8 cellular contexts compared by ENCODE assay signal in the genomic region with DNA sequence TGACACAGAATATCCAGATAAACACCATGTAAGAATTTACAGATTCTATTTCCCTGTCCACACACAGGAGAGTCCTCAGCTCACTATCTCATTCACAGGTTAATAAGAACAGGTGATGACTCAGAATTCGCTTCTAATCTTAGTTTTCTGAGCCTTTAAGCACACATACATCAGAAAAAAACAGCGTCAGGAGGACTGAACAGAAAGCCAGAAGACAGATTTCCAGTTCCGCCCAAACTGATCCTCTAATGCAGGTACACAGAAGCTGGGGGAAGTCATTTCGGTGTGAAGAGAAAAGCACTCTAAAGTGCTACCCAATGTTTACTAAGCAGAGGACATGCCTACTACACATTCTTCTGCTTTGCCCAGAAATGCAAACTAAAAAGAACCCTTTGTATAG. TPM values are rescaled to one million over a fixed set of nuclear protein-coding genes. Genes with fewer than 3 reads are reported as not detected.
DNase-seq lines count a peak whose midpoint lies in the region; ATAC-seq and TF ChIP-seq lines count a peak whose summit lies in the region.

No MANE protein-coding gene starts in this region.

- H3K27me3 ChIP-seq in BLaER1 treated with 17β-estradiol and CSF1 and Interleukin-3, amounts not matched to agents 10 nM and 100 nM, result 0 out of 22 replicates have a peak, but pooled peaks cover 0 to 4% (median 0%) of the 10 kb centered on the region in 11 experiments
- H3K27me3 ChIP-seq in H9 (ENCODE audit: insufficient read depth, low read length), result no peaks in the 10 kb centered on the region; the same call in 1 of the 2 replicates

- no peak overlapping the region for H3K27ac Mint-ChIP-seq in H9

- H3K36me3 Mint-ChIP-seq in H9 (ENCODE audit: insufficient read depth in 1 of 3, low read depth in 3 of 3), result peaks cover 0 to 5% (median 2%) of the 10 kb centered on the region in 3 experiments; a peak in 2 of 7 replicates

- no peak for TF ChIP-seq POLR2A in lower leg skin (IDR thresholded peaks at IDR 0.05)

- peak overlapping the region; percentile 95 to 96 for H3K4me3 Mint-ChIP-seq in H9

- no peaks in the 10 kb centered on the region for H3K9me3 ChIP-seq in BLaER1 treated with 17β-estradiol and CSF1 and Interleukin-3, amounts not matched to agents 10 nM and 100 nM (replicated peaks in 1 of 11)
- no peaks in the 10 kb centered on the region for H3K9me3 ChIP-seq in H9 (ENCODE audit: control insufficient read depth, low read depth, low read length)

- peaks cover 38 to 65% (median 54%) of the 10 kb centered on the region in 10 experiments for H3K4me1 ChIP-seq in BLaER1 treated with 17β-estradiol and CSF1 and Interleukin-3, amounts not matched to agents 10 nM and 100 nM
- H3K4me1 ChIP-seq in H9 (ENCODE audit: insufficient read depth, low read length), result peaks cover 4% of the 10 kb centered on the region; the same call in 1 of the 2 replicates

- intact Hi-C loops in lower leg skin (cut with DNase I; ENCODE audit: low total_unique reads), result no loop called here

- no peak overlapping the region for H2BK120ac ChIP-seq in H9 (ENCODE audit: low read depth, low read length, poor library complexity, severe bottlenecking)

- H3K4ac ChIP-seq in H9 (ENCODE audit: low read depth, low read length), result no peak overlapping the region

- no peak overlapping the region for H3K18ac ChIP-seq in H9 (ENCODE audit: insufficient read length, low read depth, low read length)

- H3K27ac ChIP-seq in BLaER1 treated with 17β-estradiol and CSF1 and Interleukin-3, amounts not matched to agents 10 nM and 100 nM, result peak overlapping the region in 4 of 11 experiments; percentile 2 to 95 (median 30); a peak in 3 of 22 replicates
- no peak overlapping the region for H3K27ac ChIP-seq in H9 (ENCODE audit: insufficient read length, low read depth, low read length)

- peaks cover 8% of the 10 kb centered on the region; the same call in 1 of the 2 replicates for H3K79me2 ChIP-seq in H9 (ENCODE audit: insufficient read depth, low read length)

- no peak overlapping the region for H2BK5ac ChIP-seq in H9 (ENCODE audit: insufficient read length, low read length)

- H4K91ac ChIP-seq in H9 (ENCODE audit: insufficient read length, low read depth, low read length), result no peak overlapping the region

- H2AFZ ChIP-seq in H9 (ENCODE audit: low read length), result no peak overlapping the region

- WGBS in H9 (ENCODE audit: extremely low coverage, insufficient read length, low lambda C conversion rate), result no CpG with 5 or more reads among the region's 4 CpGs
- 40 to 47% methylated on average over 4 of the region's 4 CpGs for WGBS in lower leg skin, 2 donors

- H2BK20ac ChIP-seq in H9 (ENCODE audit: low read depth, low read length, poor library complexity, severe bottlenecking), result no peak overlapping the region

- peak overlapping the region; percentile 84 to 98 (median 93) for H3K4me2 ChIP-seq in BLaER1 treated with 17β-estradiol and CSF1 and Interleukin-3, amounts not matched to agents 10 nM and 100 nM
- H3K4me2 ChIP-seq in H9 (ENCODE audit: insufficient read depth, insufficient read length, low read length), result peak overlapping the region; percentile 80

- peaks cover 11 to 64% (median 41%) of the 10 kb centered on the region in 11 experiments; a peak in 19 of 22 replicates for H4K20me1 ChIP-seq in BLaER1 treated with 17β-estradiol and CSF1 and Interleukin-3, amounts not matched to agents 10 nM and 100 nM
- no peaks in the 10 kb centered on the region for H4K20me1 ChIP-seq in H9 (ENCODE audit: control insufficient read depth, insufficient read depth, insufficient read length)

- peak overlapping the region; percentile 69 to 86 (median 83) for H3K4me3 ChIP-seq in BLaER1 treated with 17β-estradiol and CSF1 and Interleukin-3, amounts not matched to agents 10 nM and 100 nM
- H3K4me3 ChIP-seq in astrocyte of the cerebellum (ENCODE audit: low read depth, low read length), result peak overlapping the region; percentile 61
- H3K4me3 ChIP-seq in lower leg skin (ENCODE audit: low read depth, poor library complexity, severe bottlenecking), result peak overlapping the region; percentile 71

- no peak overlapping the region for H4K8ac ChIP-seq in H9 (replicated peaks; ENCODE audit: insufficient read length, low read depth, low read length)

- no peak overlapping the region for H4K5ac ChIP-seq in H9 (ENCODE audit: insufficient read length, low read depth, low read length)

- no peak overlapping the region for H3T11ph ChIP-seq in H9 (ENCODE audit: low read length)

- H2AK5ac ChIP-seq in H9 (ENCODE audit: insufficient read length, low read length), result no peak overlapping the region

- no peaks in the 10 kb centered on the region for H3K79me1 ChIP-seq in H9 (ENCODE audit: insufficient read depth, low read depth, low read length, poor library complexity, severe bottlenecking)

- no peak overlapping the region for H2BK12ac ChIP-seq in H9 (ENCODE audit: insufficient read length, low read depth, low read length)

- no peak for DNase-seq in H9
- DNase-seq in astrocyte of the cerebellum (ENCODE audit: low read depth), result no peak
- no peak for DNase-seq in lower leg skin (ENCODE audit: low spot score in 2 of 2)
- no peak for DNase-seq in NCI-H446 treated with DMSO at 0.1 percent for 48 hours (lab: John Stamatoyannopoulos, UW)
- no peak for DNase-seq in medulla oblongata (ENCODE audit: extremely low spot score)
- no peak for DNase-seq in AML-193 (lab: John Stamatoyannopoulos, UW)

- ATAC-seq in GM21528 (IDR thresholded peaks at IDR 0.05; ENCODE audit: low FRiP score, unreplicated experiment), result no peak

- peak overlapping the region; percentile 89 to 97 (median 94); a peak in 19 of 22 replicates for H3K9ac ChIP-seq in BLaER1 treated with 17β-estradiol and CSF1 and Interleukin-3, amounts not matched to agents 10 nM and 100 nM
- H3K9ac ChIP-seq in H9 (ENCODE audit: extremely low read depth, insufficient read length, low read length), result no peak overlapping the region

- no peak overlapping the region for H3K23ac ChIP-seq in H9 (ENCODE audit: insufficient read length, low read depth, low read length)

- H3K9me3 Mint-ChIP-seq in H9, result no peaks in the 10 kb centered on the region; a peak in 1 of 5 replicates

- TF ChIP-seq CTCF in H9 (conservative IDR thresholded peaks at IDR 0.05), result no peak
- no peak for TF ChIP-seq CTCF in astrocyte of the cerebellum (IDR thresholded peaks at IDR 0.05; ENCODE audit: low read depth, low read length, missing control alignments)
- no peak for TF ChIP-seq CTCF in lower leg skin (IDR thresholded peaks at IDR 0.05)

- peaks cover 18% of the 10 kb centered on the region for H3K23me2 ChIP-seq in H9 (ENCODE audit: insufficient read length, low read depth, low read length, poor library complexity, severe bottlenecking)

- no peak overlapping the region for H2BK15ac ChIP-seq in H9 (ENCODE audit: low read depth, low read length)

- peaks cover 12% of the 10 kb centered on the region for H3K27me3 Mint-ChIP-seq in H9 (ENCODE audit: low read depth)

- in situ Hi-C loops in astrocyte of the cerebellum (cut with HindIII; ENCODE audit: low sequenced_read_pairs), result no loop called here

- no peak overlapping the region for H3K14ac ChIP-seq in H9 (ENCODE audit: insufficient read depth, low read length)

- no peaks in the 10 kb centered on the region; a peak in 1 of 22 replicates for H3K36me3 ChIP-seq in BLaER1 treated with 17β-estradiol and CSF1 and Interleukin-3, amounts not matched to agents 10 nM and 100 nM

- peaks cover 56 to 64% of the 10 kb centered on the region in 2 experiments for H3K4me1 Mint-ChIP-seq in H9

- no peak overlapping the region for H3K56ac ChIP-seq in H9 (ENCODE audit: insufficient read length, low read depth, low read length)

RNA-seq across cellular contexts. Expression of gene CEMIP2, which starts 1.6 kb away (rescaled TPM):
- 67.1 and 77.2 TPM in 2 replicates for total RNA-seq in H9 (2021)
- total RNA-seq in lower leg skin, result 10 to 100 TPM; 20.6 to 48.6 (median 29.0) TPM
